ENCODE assay signal across 20 cellular contexts in genomic region chr17:83142619-83143018, GRCh38.
DNase-seq lines count a peak whose midpoint lies in the region; ATAC-seq, FAIRE-seq and TF ChIP-seq lines count a peak whose summit lies in the region.
"Had no signal": no experiment of that assay in that cellular context is flagged by ENCODE, and none has a peak within 500 bp of the region (broad histone marks: within the 10 kb centered on the region; RNA-seq: fewer than 3 reads in every experiment).

No MANE protein-coding gene starts in this region.

- H2AFZ ChIP-seq in GM12878 (ENCODE audit: control insufficient read depth, low read depth, low read length), result no peak overlapping the region

- CTCF ChIA-PET in HEK293 (lab: Yijun Ruan, JAX), result interaction anchor here (0.6 to 1.2 kb wide), 4 partner anchors 9 to 319 kb away, joined by 3 read pairs; no protein-coding TSS in a partner anchor
- CTCF ChIA-PET in GM12878 (lab: Yijun Ruan, JAX), result no interaction called here
- CTCF ChIA-PET in activated CD8-positive, alpha-beta memory T cell treated with anti-CD3 and anti-CD28 coated beads, Interleukin-2, amount 10 ng/mL, durations not matched to agents 7 days and 5 days (lab: Charles Lee), result no interaction called here

- RAD21 ChIA-PET in GM12878 (lab: Charles Lee; ENCODE audit: unreplicated experiment), result no interaction called here

- H3K4me1 ChIP-seq in HEK293 (ENCODE audit: control insufficient read depth, insufficient read depth, low read length), result no peaks in the 10 kb centered on the region
- no peaks in the 10 kb centered on the region for H3K4me1 ChIP-seq in GM12878 (ENCODE audit: control insufficient read depth, insufficient read depth, low read length)
- H3K4me1 ChIP-seq in sigmoid colon, result no peaks in the 10 kb centered on the region

- peaks cover 5 to 10% of the 10 kb centered on the region in 2 donors for H3K4me1 Mint-ChIP-seq in natural killer cell treated with Interleukin-12 subunit alpha and Interleukin-12 subunit beta and Interleukin-15 and Interleukin-18, amount 100 ng/mL, for 72 hours (ENCODE audit: low read depth in 2 of 2)
- H3K4me1 Mint-ChIP-seq in natural killer cell, result no peaks in the 10 kb centered on the region
- peaks cover 16% of the 10 kb centered on the region for H3K4me1 Mint-ChIP-seq in activated CD8-positive, alpha-beta memory T cell treated with anti-CD3 and anti-CD28 coated beads, Interleukin-2, amount 10 ng/mL, durations not matched to agents 7 days and 5 days
- H3K4me1 Mint-ChIP-seq: CD4-positive, alpha-beta memory T cell had no signal

- no peaks in the 10 kb centered on the region for H3K36me3 ChIP-seq in HEK293 (ENCODE audit: control insufficient read depth in 2 of 2, insufficient read depth in 1 of 2, low read length in 2 of 2)
- H3K36me3 ChIP-seq in GM12878 (ENCODE audit: control insufficient read depth in 2 of 2, insufficient read depth in 2 of 2, low read length in 1 of 2), result no peaks in the 10 kb centered on the region
- H3K36me3 ChIP-seq in sigmoid colon, result no peaks in the 10 kb centered on the region

- no peak for TF ChIP-seq CTCF in natural killer cell (IDR thresholded peaks at IDR 0.05)
- TF ChIP-seq CTCF in HEK293 (tag by site-specific recombination; IDR thresholded peaks at IDR 0.05), result no peak
- TF ChIP-seq CTCF in GM12878 (IDR thresholded peaks at IDR 0.05 in 2 of 3, conservative IDR thresholded peaks at IDR 0.05 in 1 of 3; ENCODE audit: control insufficient read depth in 2 of 3, extremely low read depth in 1 of 3, insufficient read depth in 1 of 3, low read depth in 3 of 3, low read length in 3 of 3), result no peak
- no peak for TF ChIP-seq CTCF in sigmoid colon (IDR thresholded peaks at IDR 0.05)

- no peak overlapping the region for H3K9ac ChIP-seq in GM12878 (ENCODE audit: control insufficient read depth, insufficient read depth, low read length)

- TF ChIP-seq POLR2A in GM12878 (IDR thresholded peaks at IDR 0.05; ENCODE audit: low read depth, low read length), result no peak
- no peak for TF ChIP-seq POLR2A in sigmoid colon (IDR thresholded peaks at IDR 0.05)

- H3K9me3 Mint-ChIP-seq in natural killer cell treated with Interleukin-12 subunit alpha and Interleukin-12 subunit beta and Interleukin-15 and Interleukin-18, amount 100 ng/mL, for 72 hours, result no peaks in the 10 kb centered on the region
- H3K9me3 Mint-ChIP-seq in natural killer cell, result no peaks in the 10 kb centered on the region
- peaks cover 15% of the 10 kb centered on the region for H3K9me3 Mint-ChIP-seq in activated CD8-positive, alpha-beta memory T cell treated with anti-CD3 and anti-CD28 coated beads, Interleukin-2, amount 10 ng/mL, durations not matched to agents 7 days and 5 days (ENCODE audit: low read depth)

- no peak overlapping the region for H3K4me3 ChIP-seq in HEK293 (ENCODE audit: low read depth, low read length)
- H3K4me3 ChIP-seq in GM12878, result no peak overlapping the region
- H3K4me3 ChIP-seq in sigmoid colon, result no peak overlapping the region

- peak; percentile 31 for DNase-seq in natural killer cell treated with Interleukin-12 subunit alpha and Interleukin-12 subunit beta and Interleukin-15 and Interleukin-18, amount 100 ng/mL, for 72 hours (ENCODE audit: low spot score)
- no peak for DNase-seq in natural killer cell
- DNase-seq in GM12878 (ENCODE audit: low read depth, low spot score), result no peak
- peak; percentile 7 for DNase-seq in sigmoid colon
- no peak for DNase-seq in NCI-H748 treated with DMSO at 0.1 percent for 48 hours (lab: John Stamatoyannopoulos, UW)
- no peak for DNase-seq in activated CD8-positive, alpha-beta memory T cell treated with anti-CD3 and anti-CD28 coated beads, Interleukin-2, amount 10 ng/mL, durations not matched to agents 7 days and 5 days
- no peak for DNase-seq in central memory CD4-positive, alpha-beta T cell
- DNase-seq: C1 segment of cervical spinal cord; Calu3; CD4-positive, alpha-beta memory T cell; COR-L47; DMS53; DMS79 treated with DMSO at 0.1 percent for 48 hours; GF-D8; GOT3; HCEC 1CT; HFFc6 had no signal

- no peak overlapping the region for H3K27ac ChIP-seq in HEK293 (ENCODE audit: extremely low read depth, low read depth, low read length)
- no peak overlapping the region for H3K27ac ChIP-seq in GM12878 (ENCODE audit: control insufficient read depth, insufficient read depth)
- H3K27ac ChIP-seq in sigmoid colon, result no peak overlapping the region

- no peak for TF ChIP-seq EP300 in GM12878 (IDR thresholded peaks at IDR 0.05; ENCODE audit: borderline replicate concordance in 1 of 2, control insufficient read depth in 1 of 2, low read depth in 2 of 2, low read length in 2 of 2)
- TF ChIP-seq EP300 in sigmoid colon (IDR thresholded peaks at IDR 0.05), result no peak

- peaks cover 7% of the 10 kb centered on the region for H3K36me3 Mint-ChIP-seq in natural killer cell treated with Interleukin-12 subunit alpha and Interleukin-12 subunit beta and Interleukin-15 and Interleukin-18, amount 100 ng/mL, for 72 hours
- H3K36me3 Mint-ChIP-seq in natural killer cell, result no peaks in the 10 kb centered on the region
- peaks cover 13% of the 10 kb centered on the region for H3K36me3 Mint-ChIP-seq in activated CD8-positive, alpha-beta memory T cell treated with anti-CD3 and anti-CD28 coated beads, Interleukin-2, amount 10 ng/mL, durations not matched to agents 7 days and 5 days
- H3K36me3 Mint-ChIP-seq: CD4-positive, alpha-beta memory T cell had no signal

- intact Hi-C loops in natural killer cell (cut with micrococcal nuclease) (no loop called here), GM12878 (cut with micrococcal nuclease; ENCODE audit: unreplicated experiment) (no loop called here), sigmoid colon (cut with DNase I) (no loop called here)

- FAIRE-seq in GM12878 (lab: Jason Lieb, UNC), result no peak
- FAIRE-seq: GM12892, H54 had no signal

- no peak overlapping the region for H3K27ac Mint-ChIP-seq in natural killer cell treated with Interleukin-12 subunit alpha and Interleukin-12 subunit beta and Interleukin-15 and Interleukin-18, amount 100 ng/mL, for 72 hours
- H3K27ac Mint-ChIP-seq in natural killer cell, result no peak overlapping the region
- no peak overlapping the region for H3K27ac Mint-ChIP-seq in activated CD8-positive, alpha-beta memory T cell treated with anti-CD3 and anti-CD28 coated beads, Interleukin-2, amount 10 ng/mL, durations not matched to agents 7 days and 5 days
- H3K27ac Mint-ChIP-seq: CD4-positive, alpha-beta memory T cell; HFFc6 had no signal

- 7% methylated on average over 4 of the region's 4 CpGs for WGBS in GM12878 (ENCODE audit: insufficient coverage, insufficient replicate concordance, low lambda C conversion rate, missing lambda C conversion rate)
- 95 to 97% methylated on average over 4 of the region's 4 CpGs for WGBS in sigmoid colon, 2 donors

- H3K79me2 ChIP-seq in GM12878 (ENCODE audit: control insufficient read depth, insufficient read depth, low read length), result no peaks in the 10 kb centered on the region

- H3K27me3 ChIP-seq in GM12878 (replicated peaks in 1 of 2; ENCODE audit: control insufficient read depth in 2 of 2, insufficient read depth in 2 of 2, low read length in 1 of 2) (no peaks in the 10 kb centered on the region; a peak in 2 of 4 replicates), sigmoid colon (peaks cover 0 to 4% (median 0%) of the 10 kb centered on the region in 3 donors)

- no peak for TF ChIP-seq RAD21 in GM12878 (IDR thresholded peaks at IDR 0.05; ENCODE audit: insufficient read depth, low read depth, low read length)

- POLR2A ChIA-PET in HEK293 (lab: Yijun Ruan, JAX) (no interaction called here), GM12878 (lab: Charles Lee) (no interaction called here)

- H4K20me1 ChIP-seq in GM12878 (ENCODE audit: control insufficient read depth, insufficient read depth), result no peaks in the 10 kb centered on the region

- SMC1A ChIA-PET in GM12878 (lab: Charles Lee; ENCODE audit: uncharacterized antibody, unreplicated experiment), result no interaction called here

- no peak overlapping the region for H3K4me2 ChIP-seq in GM12878 (ENCODE audit: control insufficient read depth, insufficient read depth)

- peaks cover 0 to 7% of the 10 kb centered on the region in 2 donors for H3K27me3 Mint-ChIP-seq in natural killer cell treated with Interleukin-12 subunit alpha and Interleukin-12 subunit beta and Interleukin-15 and Interleukin-18, amount 100 ng/mL, for 72 hours
- H3K27me3 Mint-ChIP-seq in natural killer cell (ENCODE audit: low read depth in 2 of 2), result peaks cover 7 to 9% of the 10 kb centered on the region in 2 donors
- peaks cover 33% of the 10 kb centered on the region for H3K27me3 Mint-ChIP-seq in activated CD8-positive, alpha-beta memory T cell treated with anti-CD3 and anti-CD28 coated beads, Interleukin-2, amount 10 ng/mL, durations not matched to agents 7 days and 5 days

- H3K4me3 Mint-ChIP-seq in natural killer cell treated with Interleukin-12 subunit alpha and Interleukin-12 subunit beta and Interleukin-15 and Interleukin-18, amount 100 ng/mL, for 72 hours, result no peak overlapping the region
- no peak overlapping the region for H3K4me3 Mint-ChIP-seq in natural killer cell
- H3K4me3 Mint-ChIP-seq in activated CD8-positive, alpha-beta memory T cell treated with anti-CD3 and anti-CD28 coated beads, Interleukin-2, amount 10 ng/mL, durations not matched to agents 7 days and 5 days, result no peak overlapping the region
- H3K4me3 Mint-ChIP-seq: CD4-positive, alpha-beta memory T cell; HFFc6 had no signal

- in situ Hi-C loops in GM12878 (cut with MboI), result no loop called here

- BruUV-seq in GM12878 (replicated peaks; lab: Mats Ljungman, UMichigan), result no TSS peak

- no peak for ATAC-seq in natural killer cell treated with Interleukin-12 subunit alpha and Interleukin-12 subunit beta and Interleukin-15 and Interleukin-18, amount 100 ng/mL, for 72 hours
- ATAC-seq in natural killer cell (no peak), GM12878 (no peak)
- ATAC-seq in activated CD8-positive, alpha-beta memory T cell treated with anti-CD3 and anti-CD28 coated beads, Interleukin-2, amount 10 ng/mL, durations not matched to agents 7 days and 5 days, result no peak

- no peaks in the 10 kb centered on the region; the same call in 1 of the 2 replicates for H3K9me3 ChIP-seq in HEK293 (ENCODE audit: control insufficient read depth, insufficient read depth, low read depth, low read length)
- no peaks in the 10 kb centered on the region; the same call in 1 of the 3 replicates for H3K9me3 ChIP-seq in GM12878 (replicated peaks; ENCODE audit: control insufficient read depth, insufficient read depth, low read length)
- no peaks in the 10 kb centered on the region for H3K9me3 ChIP-seq in sigmoid colon

TF ChIP-seq in HEK293, 187 proteins besides CTCF, POLR2A, EP300 and RAD21 (continues in another document):
- TF ChIP-seq GLIS2 (tag by site-specific recombination; IDR thresholded peaks at IDR 0.05) (no peak), ZXDB (tag by site-specific recombination; IDR thresholded peaks at IDR 0.05) (no peak)

TF ChIP-seq in GM12878, 131 proteins besides CTCF, POLR2A, EP300 and RAD21 (continues in another document):
- TF ChIP-seq TCF7 (IDR thresholded peaks at IDR 0.05; ENCODE audit: borderline replicate concordance), result no peak
- TF ChIP-seq CBX5 (IDR thresholded peaks at IDR 0.05; ENCODE audit: low read depth), result 0 out of 2 replicates have a peak, but pooled peaks have one; percentile 52

Comparison
In these comparisons a context has a peak if more than half of its experiments do, and no peak if none do; other contexts are left out.
1. DNase-seq: peak in natural killer cell treated with Interleukin-12 subunit alpha and Interleukin-12 subunit beta and Interleukin-15 and Interleukin-18, amount 100 ng/mL, for 72 hours (single experiment) and sigmoid colon (single experiment); none in natural killer cell (single experiment), GM12878 (single experiment), NCI-H748 treated with DMSO at 0.1 percent for 48 hours (single experiment), activated CD8-positive, alpha-beta memory T cell treated with anti-CD3 and anti-CD28 coated beads, Interleukin-2, amount 10 ng/mL, durations not matched to agents 7 days and 5 days (single experiment) and central memory CD4-positive, alpha-beta T cell (single experiment).